Comparison of ENCODE assay signal across 20 cellular contexts in the genomic region with DNA sequence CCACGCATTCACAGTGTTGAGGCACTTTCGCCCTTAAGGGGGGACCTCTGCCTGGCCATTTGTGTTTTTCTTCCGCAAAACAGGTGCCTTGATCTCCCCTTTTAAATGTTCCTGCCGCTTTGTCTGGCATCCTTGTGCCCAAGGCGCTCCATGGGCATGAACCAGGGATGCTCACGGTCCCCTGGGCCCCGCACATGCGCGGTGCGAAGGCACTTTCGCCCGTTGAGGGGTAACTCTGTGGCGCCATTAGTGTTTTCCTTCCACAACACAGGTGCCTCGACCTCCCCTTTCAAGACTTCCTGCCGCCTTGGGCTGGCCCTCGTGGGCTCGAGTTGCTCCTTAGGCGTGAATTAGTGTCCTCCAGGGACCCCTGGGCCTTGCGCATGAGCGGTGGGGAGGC.
"Had no signal": no experiment of that assay in that cellular context is flagged by ENCODE, and none has a peak within 500 bp of the region (broad histone marks: within the 10 kb centered on the region; RNA-seq: fewer than 3 reads in every experiment).

No MANE protein-coding gene starts in this region.

- H3K27ac ChIP-seq: HL-60, RWPE1 had no signal

- DNase-seq: KBM-7, MV-4-11, NCI-H1048, NCI-H1105, NCI-H1417, NCI-H1436 treated with DMSO at 0.1 percent for 48 hours, NCI-H1694, NCI-H187 treated with DMSO at 0.1 percent for 48 hours, NCI-H2029 treated with DMSO at 0.1 percent for 48 hours, NCI-H2107, NCI-H2227 treated with DMSO at 0.1 percent for 48 hours, NCI-H524, NCI-H526 treated with DMSO at 0.1 percent for 48 hours, NCI-H82, SHP77, SK-N-SH, SW 1271, T-cell had no signal

- H3K9me3 ChIP-seq: SK-N-SH had no signal

- H3K4me2 ChIP-seq: SK-N-SH had no signal

- H3K9ac ChIP-seq: SK-N-SH had no signal
